1 cellular context compared by ENCODE assay signal in the genomic region with DNA sequence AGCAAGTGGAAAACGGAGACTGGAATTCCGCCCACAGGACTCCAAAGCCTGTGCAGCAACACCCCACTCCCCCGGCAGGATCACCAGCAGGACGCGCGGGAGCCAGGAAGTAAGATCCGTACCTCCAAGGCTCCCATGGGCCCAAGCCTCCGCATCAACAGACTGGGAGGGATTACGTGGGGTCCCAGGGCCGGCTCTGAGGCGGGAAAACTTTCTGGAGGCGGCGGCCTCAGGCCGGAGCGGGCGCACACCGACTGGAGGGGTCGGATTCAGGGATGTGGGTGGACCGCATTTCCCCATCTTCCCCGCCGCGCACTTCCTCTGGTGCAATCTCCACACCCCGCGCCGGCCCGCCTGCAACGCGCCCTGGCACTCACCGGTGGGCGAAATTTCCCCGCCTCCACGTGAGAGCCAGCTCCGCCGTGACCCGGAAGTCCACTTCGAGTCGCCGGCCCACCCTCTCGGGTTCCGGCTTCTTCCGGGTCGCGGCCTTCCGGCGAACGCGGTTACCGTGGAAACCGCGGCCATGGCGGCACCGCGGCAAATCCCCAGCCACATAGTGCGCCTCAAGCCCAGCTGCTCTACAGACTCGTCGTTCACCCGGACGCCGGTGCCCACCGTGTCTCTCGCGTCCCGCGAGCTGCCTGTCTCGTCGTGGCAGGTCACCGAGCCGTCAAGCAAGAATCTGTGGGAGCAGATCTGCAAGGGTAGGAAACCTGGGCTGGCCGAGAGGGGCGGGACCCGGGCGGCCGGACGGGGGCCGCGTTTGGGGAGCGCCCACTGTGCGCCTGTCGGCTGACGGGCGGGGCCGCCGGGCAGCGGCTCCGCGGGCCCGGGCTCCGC.
TF ChIP-seq lines count a peak whose summit lies in the region.

A gene with protein sequence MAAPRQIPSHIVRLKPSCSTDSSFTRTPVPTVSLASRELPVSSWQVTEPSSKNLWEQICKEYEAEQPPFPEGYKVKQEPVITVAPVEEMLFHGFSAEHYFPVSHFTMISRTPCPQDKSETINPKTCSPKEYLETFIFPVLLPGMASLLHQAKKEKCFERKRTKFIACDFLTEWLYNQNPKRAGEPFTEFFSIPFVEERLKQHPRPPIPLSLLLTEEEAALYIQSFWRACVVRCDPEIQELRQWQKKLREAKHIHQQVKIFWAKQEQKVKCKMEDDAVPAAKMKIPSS (plus strand): TSS at position 491 of the 843 bp plus-strand sequence. CDS start 36 bp downstream, at position 527.
A gene with protein sequence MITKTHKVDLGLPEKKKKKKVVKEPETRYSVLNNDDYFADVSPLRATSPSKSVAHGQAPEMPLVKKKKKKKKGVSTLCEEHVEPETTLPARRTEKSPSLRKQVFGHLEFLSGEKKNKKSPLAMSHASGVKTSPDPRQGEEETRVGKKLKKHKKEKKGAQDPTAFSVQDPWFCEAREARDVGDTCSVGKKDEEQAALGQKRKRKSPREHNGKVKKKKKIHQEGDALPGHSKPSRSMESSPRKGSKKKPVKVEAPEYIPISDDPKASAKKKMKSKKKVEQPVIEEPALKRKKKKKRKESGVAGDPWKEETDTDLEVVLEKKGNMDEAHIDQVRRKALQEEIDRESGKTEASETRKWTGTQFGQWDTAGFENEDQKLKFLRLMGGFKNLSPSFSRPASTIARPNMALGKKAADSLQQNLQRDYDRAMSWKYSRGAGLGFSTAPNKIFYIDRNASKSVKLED (minus strand): TSS at position 447 of the 843 bp plus-strand sequence. CDS start 3,192 bp downstream, outside the sequence.

TF ChIP-seq in K562, 482 proteins besides CTCF, POLR2A, EP300 and RAD21 (continued from another document and continues in another):
- TF ChIP-seq MTA3 (IDR thresholded peaks at IDR 0.05; ENCODE audit: borderline replicate concordance) (peak; percentile 45; the same call in 1 of the 2 replicates), FOXK2 (conservative IDR thresholded peaks at IDR 0.05 in 1 of 2, IDR thresholded peaks at IDR 0.05 in 1 of 2; ENCODE audit: low read depth in 2 of 2) (peak in 1 of 2 experiments; percentile 14; a peak in 1 of 4 replicates), ZNF232 (CRISPR knock-in tag; IDR thresholded peaks at IDR 0.05) (no peak), ZNF717 (CRISPR knock-in tag; IDR thresholded peaks at IDR 0.05) (no peak), TSC22D4 (tag; IDR thresholded peaks at IDR 0.05) (no peak), SMAD2 (IDR thresholded peaks at IDR 0.05; ENCODE audit: low read depth, low read length) (no peak), CREBBP (IDR thresholded peaks at IDR 0.05; ENCODE audit: low read depth, low read length) (no peak), ZNF584 (CRISPR knock-in tag; IDR thresholded peaks at IDR 0.05; ENCODE audit: low read depth) (no peak), GTF2E2 (tag; IDR thresholded peaks at IDR 0.05) (no peak), ZNF133 (CRISPR knock-in tag; IDR thresholded peaks at IDR 0.05) (no peak), HLTF (IDR thresholded peaks at IDR 0.05) (0 out of 2 replicates have a peak, but pooled peaks have one; percentile 38), ZFP1 (CRISPR knock-in tag; IDR thresholded peaks at IDR 0.05) (no peak), ATF1 (CRISPR knock-in tag; IDR thresholded peaks at IDR 0.05) (no peak), ATF1 (tag; IDR thresholded peaks at IDR 0.05) (peak; percentile 55), NFRKB (IDR thresholded peaks at IDR 0.05; ENCODE audit: low read depth) (peak; percentile 21; the same call in 1 of the 2 replicates), ZNF175 (CRISPR knock-in tag; IDR thresholded peaks at IDR 0.05; ENCODE audit: low read depth) (no peak), KLF10 (CRISPR knock-in tag; IDR thresholded peaks at IDR 0.05) (no peak), TEAD4 (IDR thresholded peaks at IDR 0.05; ENCODE audit: low read length) (no peak), TEAD4 (CRISPR knock-in tag; IDR thresholded peaks at IDR 0.05; ENCODE audit: borderline replicate concordance) (no peak), NFXL1 (CRISPR knock-in tag; IDR thresholded peaks at IDR 0.05) (no peak), CBFA2T2 (conservative IDR thresholded peaks at IDR 0.05) (no peak), ETS2 (tag; IDR thresholded peaks at IDR 0.05; ENCODE audit: borderline replicate concordance, poor library complexity, severe bottlenecking) (no peak), ZNF785 (CRISPR knock-in tag; IDR thresholded peaks at IDR 0.05) (no peak), TCF7 (IDR thresholded peaks at IDR 0.05; ENCODE audit: borderline replicate concordance) (no peak), IFI16 (CRISPR knock-in tag; IDR thresholded peaks at IDR 0.05) (no peak), ZHX1 (conservative IDR thresholded peaks at IDR 0.05; ENCODE audit: low read length) (peak; percentile 100), MAZ (CRISPR knock-in tag; conservative IDR thresholded peaks at IDR 0.05 in 1 of 2, IDR thresholded peaks at IDR 0.05 in 1 of 2) (peak; percentile 63 to 72), MCM2 (IDR thresholded peaks at IDR 0.05; ENCODE audit: low read depth) (no peak), FOXK1 (CRISPR knock-in tag; IDR thresholded peaks at IDR 0.05; ENCODE audit: borderline replicate concordance) (no peak), POLR2AphosphoS2 (IDR thresholded peaks at IDR 0.05; ENCODE audit: low read length) (no peak), TCF3 (CRISPR knock-in tag; IDR thresholded peaks at IDR 0.05) (no peak), CBFB (CRISPR knock-in tag; IDR thresholded peaks at IDR 0.05) (no peak), THAP12 (CRISPR knock-in tag; IDR thresholded peaks at IDR 0.05) (no peak), TCF7L2 (IDR thresholded peaks at IDR 0.05; ENCODE audit: low read depth, low read length) (no peak), MYC (IDR thresholded peaks at IDR 0.05; ENCODE audit: low read depth, low read length) (peak; percentile 97), MYC (CRISPR knock-in tag; IDR thresholded peaks at IDR 0.05; ENCODE audit: borderline replicate concordance, low read depth) (peak; percentile 93), PHTF2 (CRISPR knock-in tag; IDR thresholded peaks at IDR 0.05) (no peak), PHB (CRISPR knock-in tag; IDR thresholded peaks at IDR 0.05) (no peak), U2AF2 (optimal IDR thresholded peaks at IDR 0.05; ENCODE audit: low read depth, low read length) (no peak), BRCA1 (IDR thresholded peaks at IDR 0.05) (no peak), BRCA1 (CRISPR knock-in tag; IDR thresholded peaks at IDR 0.05) (no peak), JUND (IDR thresholded peaks at IDR 0.05; ENCODE audit: borderline replicate concordance, low read depth, low read length) (peak; percentile 22; the same call in 1 of the 2 replicates), JUND (tag; IDR thresholded peaks at IDR 0.05; ENCODE audit: borderline replicate concordance, low read depth, low read length) (no peak; the same call in 2 of the 3 replicates), SMARCB1 (IDR thresholded peaks at IDR 0.05; ENCODE audit: insufficient read length, low read depth) (no peak), RBM15 (IDR thresholded peaks at IDR 0.05; ENCODE audit: insufficient read depth, low read length) (no peak), MEF2A (IDR thresholded peaks at IDR 0.05; ENCODE audit: control insufficient read depth, low read depth, low read length) (no peak), ETV1 (tag; conservative IDR thresholded peaks at IDR 0.05; ENCODE audit: low read depth) (no peak), ZNF696 (CRISPR knock-in tag; conservative IDR thresholded peaks at IDR 0.05) (no peak), POLR2B (IDR thresholded peaks at IDR 0.05; ENCODE audit: low read depth, partially characterized antibody) (peak; percentile 22), DLX4 (CRISPR knock-in tag; IDR thresholded peaks at IDR 0.05) (no peak)
- TF ChIP-seq, protein P1, sequence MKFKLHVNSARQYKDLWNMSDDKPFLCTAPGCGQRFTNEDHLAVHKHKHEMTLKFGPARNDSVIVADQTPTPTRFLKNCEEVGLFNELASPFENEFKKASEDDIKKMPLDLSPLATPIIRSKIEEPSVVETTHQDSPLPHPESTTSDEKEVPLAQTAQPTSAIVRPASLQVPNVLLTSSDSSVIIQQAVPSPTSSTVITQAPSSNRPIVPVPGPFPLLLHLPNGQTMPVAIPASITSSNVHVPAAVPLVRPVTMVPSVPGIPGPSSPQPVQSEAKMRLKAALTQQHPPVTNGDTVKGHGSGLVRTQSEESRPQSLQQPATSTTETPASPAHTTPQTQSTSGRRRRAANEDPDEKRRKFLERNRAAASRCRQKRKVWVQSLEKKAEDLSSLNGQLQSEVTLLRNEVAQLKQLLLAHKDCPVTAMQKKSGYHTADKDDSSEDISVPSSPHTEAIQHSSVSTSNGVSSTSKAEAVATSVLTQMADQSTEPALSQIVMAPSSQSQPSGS (CRISPR knock-in tag; IDR thresholded peaks at IDR 0.05) = no peak
- TF ChIP-seq, protein P2, sequence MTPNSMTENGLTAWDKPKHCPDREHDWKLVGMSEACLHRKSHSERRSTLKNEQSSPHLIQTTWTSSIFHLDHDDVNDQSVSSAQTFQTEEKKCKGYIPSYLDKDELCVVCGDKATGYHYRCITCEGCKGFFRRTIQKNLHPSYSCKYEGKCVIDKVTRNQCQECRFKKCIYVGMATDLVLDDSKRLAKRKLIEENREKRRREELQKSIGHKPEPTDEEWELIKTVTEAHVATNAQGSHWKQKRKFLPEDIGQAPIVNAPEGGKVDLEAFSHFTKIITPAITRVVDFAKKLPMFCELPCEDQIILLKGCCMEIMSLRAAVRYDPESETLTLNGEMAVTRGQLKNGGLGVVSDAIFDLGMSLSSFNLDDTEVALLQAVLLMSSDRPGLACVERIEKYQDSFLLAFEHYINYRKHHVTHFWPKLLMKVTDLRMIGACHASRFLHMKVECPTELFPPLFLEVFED (CRISPR knock-in tag; conservative IDR thresholded peaks at IDR 0.05) = no peak
- TF ChIP-seq, protein P3, sequence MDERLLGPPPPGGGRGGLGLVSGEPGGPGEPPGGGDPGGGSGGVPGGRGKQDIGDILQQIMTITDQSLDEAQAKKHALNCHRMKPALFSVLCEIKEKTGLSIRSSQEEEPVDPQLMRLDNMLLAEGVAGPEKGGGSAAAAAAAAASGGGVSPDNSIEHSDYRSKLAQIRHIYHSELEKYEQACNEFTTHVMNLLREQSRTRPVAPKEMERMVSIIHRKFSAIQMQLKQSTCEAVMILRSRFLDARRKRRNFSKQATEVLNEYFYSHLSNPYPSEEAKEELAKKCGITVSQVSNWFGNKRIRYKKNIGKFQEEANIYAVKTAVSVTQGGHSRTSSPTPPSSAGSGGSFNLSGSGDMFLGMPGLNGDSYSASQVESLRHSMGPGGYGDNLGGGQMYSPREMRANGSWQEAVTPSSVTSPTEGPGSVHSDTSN (CRISPR knock-in tag; IDR thresholded peaks at IDR 0.05; ENCODE audit: low read depth) = no peak
- TF ChIP-seq, protein P3 (tag; conservative IDR thresholded peaks at IDR 0.05; ENCODE audit: low read depth) = no peak
- TF ChIP-seq, protein P4, sequence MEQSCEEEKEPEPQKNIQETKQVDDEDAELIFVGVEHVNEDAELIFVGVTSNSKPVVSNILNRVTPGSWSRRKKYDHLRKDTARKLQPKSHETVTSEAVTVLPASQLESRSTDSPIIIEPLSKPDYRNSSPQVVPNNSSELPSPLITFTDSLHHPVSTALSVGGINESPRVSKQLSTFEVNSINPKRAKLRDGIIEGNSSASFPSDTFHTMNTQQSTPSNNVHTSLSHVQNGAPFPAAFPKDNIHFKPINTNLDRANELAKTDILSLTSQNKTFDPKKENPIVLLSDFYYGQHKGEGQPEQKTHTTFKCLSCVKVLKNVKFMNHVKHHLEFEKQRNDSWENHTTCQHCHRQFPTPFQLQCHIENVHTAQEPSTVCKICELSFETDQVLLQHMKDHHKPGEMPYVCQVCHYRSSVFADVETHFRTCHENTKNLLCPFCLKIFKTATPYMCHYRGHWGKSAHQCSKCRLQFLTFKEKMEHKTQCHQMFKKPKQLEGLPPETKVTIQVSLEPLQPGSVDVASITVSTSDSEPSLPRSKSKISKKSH (CRISPR knock-in tag; IDR thresholded peaks at IDR 0.05) = no peak
